In the genomic region with DNA sequence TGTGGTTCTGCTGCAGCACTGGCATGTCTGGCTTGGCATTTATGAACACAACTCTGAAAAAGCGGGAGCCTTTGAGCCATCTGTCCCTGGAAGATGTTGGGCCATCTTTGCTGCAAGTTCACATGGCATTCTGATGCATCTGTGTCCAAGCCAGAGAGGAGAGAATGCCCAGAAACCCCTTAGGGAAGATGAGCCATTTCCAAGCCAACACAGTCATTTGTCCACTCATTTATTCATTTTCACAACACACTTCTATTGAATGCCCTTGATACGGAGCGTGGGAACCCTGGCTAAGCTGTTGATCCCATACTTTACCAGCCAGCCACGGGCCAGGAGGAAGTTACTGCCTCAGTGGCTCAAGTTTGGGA, we compare ENCODE assay signal across 23 cellular contexts.
"Had no signal": no experiment of that assay in that cellular context is flagged by ENCODE, and none has a peak within 500 bp of the region (broad histone marks: within the 10 kb centered on the region; RNA-seq: fewer than 3 reads in every experiment).

No MANE protein-coding gene starts in this region.

- H3K4me3 ChIP-seq: upper lobe of right lung had no signal

- H3K27ac ChIP-seq: foreskin keratinocyte, parathyroid adenoma, upper lobe of right lung, WERI-Rb-1 had no signal

- H3K4me1 ChIP-seq: foreskin keratinocyte, parathyroid adenoma, upper lobe of right lung had no signal

- H3K4me3 Mint-ChIP-seq: activated naive CD4-positive, alpha-beta T cell treated with anti-CD3 and anti-CD28 coated beads for 36 hours; activated naive CD8-positive, alpha-beta T cell treated with anti-CD3 and anti-CD28 coated beads, Interleukin-2, amount 10 ng/mL, durations not matched to agents 7 days and 5 days; natural killer cell treated with Interleukin-12 subunit alpha and Interleukin-12 subunit beta and Interleukin-15 and Interleukin-18, amount 100 ng/mL, for 72 hours had no signal

- H3K27ac Mint-ChIP-seq: activated naive CD4-positive, alpha-beta T cell treated with anti-CD3 and anti-CD28 coated beads for 36 hours; activated naive CD8-positive, alpha-beta T cell treated with anti-CD3 and anti-CD28 coated beads, Interleukin-2, amount 10 ng/mL, durations not matched to agents 7 days and 5 days; natural killer cell treated with Interleukin-12 subunit alpha and Interleukin-12 subunit beta and Interleukin-15 and Interleukin-18, amount 100 ng/mL, for 72 hours had no signal

- ATAC-seq: foreskin keratinocyte; left ventricle myocardium superior; natural killer cell treated with Interleukin-12 subunit alpha and Interleukin-12 subunit beta and Interleukin-15 and Interleukin-18, amount 100 ng/mL, for 72 hours; right cardiac atrium; upper lobe of right lung had no signal

- H3K36me3 ChIP-seq: upper lobe of right lung had no signal

- H3K9ac ChIP-seq: parathyroid adenoma had no signal

- H3K9me3 ChIP-seq: upper lobe of right lung had no signal

- H3K9me3 Mint-ChIP-seq: activated naive CD4-positive, alpha-beta T cell treated with anti-CD3 and anti-CD28 coated beads for 36 hours; activated naive CD8-positive, alpha-beta T cell treated with anti-CD3 and anti-CD28 coated beads, Interleukin-2, amount 10 ng/mL, durations not matched to agents 7 days and 5 days; natural killer cell treated with Interleukin-12 subunit alpha and Interleukin-12 subunit beta and Interleukin-15 and Interleukin-18, amount 100 ng/mL, for 72 hours had no signal

- DNase-seq: activated CD4-positive, alpha-beta T cell treated with anti-CD3 and anti-CD28 coated beads for 1 hour; activated CD8-positive, alpha-beta memory T cell treated with anti-CD3 and anti-CD28 coated beads for 24 hours; activated effector memory CD4-positive, alpha-beta T cell treated with Interleukin-2 at 50 U/mL for 16 hours; activated T-cell treated with anti-CD3 and anti-CD28 coated beads, Interleukin-2, amount 50 U/mL, for 48 hours; amniotic stem cell; dermis blood vessel endothelial cell; effector CD8-positive, alpha-beta T cell; foreskin keratinocyte; glutamatergic neuron; hippocampal formation; left ventricle myocardium superior; mammary epithelial cell; midbrain; nucleus accumbens; right cardiac atrium; stimulated activated CD4-positive, alpha-beta T cell treated with anti-CD3 and anti-CD28 coated beads, Interleukin-4, amount 100 ng/mL, for 24 hours; stimulated activated naive CD8-positive, alpha-beta T cell treated with anti-CD3 and anti-CD28 coated beads, Interleukin-15, Interleukin-2, amounts not matched to agents 100 U/mL and 50 U/mL, for 24 hours; upper lobe of right lung; WERI-Rb-1 had no signal

- H3K79me2 ChIP-seq: parathyroid adenoma had no signal

- H3K27me3 ChIP-seq: foreskin keratinocyte had no signal

- H2AFZ ChIP-seq: parathyroid adenoma had no signal

- H3K36me3 Mint-ChIP-seq: activated naive CD8-positive, alpha-beta T cell treated with anti-CD3 and anti-CD28 coated beads, Interleukin-2, amount 10 ng/mL, durations not matched to agents 7 days and 5 days; natural killer cell treated with Interleukin-12 subunit alpha and Interleukin-12 subunit beta and Interleukin-15 and Interleukin-18, amount 100 ng/mL, for 72 hours had no signal
